In the genomic region with DNA sequence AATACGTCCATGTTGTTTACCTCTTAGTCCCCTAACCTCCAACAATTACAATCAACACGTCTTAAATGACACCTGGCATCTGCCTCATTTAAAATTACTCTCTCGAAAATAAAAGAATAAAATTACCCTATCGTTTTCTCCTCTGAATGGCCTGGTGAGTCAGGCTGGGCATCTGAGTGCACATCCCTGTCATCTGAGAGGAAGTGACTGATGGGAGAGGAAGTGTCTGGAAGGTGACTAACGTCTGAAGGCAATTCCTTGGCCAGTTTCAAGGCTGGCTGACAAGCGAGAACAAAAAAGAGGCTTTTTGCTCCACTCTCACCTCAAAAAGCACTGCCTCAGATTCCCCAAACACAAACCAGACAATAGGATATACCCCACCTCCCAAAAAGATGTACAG, we compare ENCODE assay signal across 10 cellular contexts. TPM values are rescaled to one million over a fixed set of nuclear protein-coding genes. Genes with fewer than 3 reads are reported as not detected.
DNase-seq lines count a peak whose midpoint lies in the region; ATAC-seq and TF ChIP-seq lines count a peak whose summit lies in the region.
"Had no signal": no experiment of that assay in that cellular context is flagged by ENCODE, and none has a peak within 500 bp of the region (broad histone marks: within the 10 kb centered on the region; RNA-seq: fewer than 3 reads in every experiment).

No MANE protein-coding gene starts in this region.

- peaks cover 34% of the 10 kb centered on the region for H3K36me3 Mint-ChIP-seq in activated CD8-positive, alpha-beta T cell treated with anti-CD3 and anti-CD28 coated beads for 36 hours (ENCODE audit: low read depth)
- H3K36me3 Mint-ChIP-seq in activated CD8-positive, alpha-beta T cell treated with anti-CD3 and anti-CD28 coated beads, Interleukin-2, amount 10 ng/mL, durations not matched to agents 7 days and 5 days (ENCODE audit: low read depth), result peaks cover 29% of the 10 kb centered on the region

- peak overlapping the region; percentile 57 for H3K9ac ChIP-seq in PC-3 (ENCODE audit: low read length)

- H3K27me3 ChIP-seq in PC-3 (ENCODE audit: low read length), result no peaks in the 10 kb centered on the region

- H3K4me1 Mint-ChIP-seq in activated CD8-positive, alpha-beta T cell treated with anti-CD3 and anti-CD28 coated beads for 36 hours (ENCODE audit: low read depth), result peaks cover 84% of the 10 kb centered on the region
- peaks cover 51% of the 10 kb centered on the region for H3K4me1 Mint-ChIP-seq in activated CD8-positive, alpha-beta T cell treated with anti-CD3 and anti-CD28 coated beads, Interleukin-2, amount 10 ng/mL, durations not matched to agents 7 days and 5 days (ENCODE audit: low read depth)

- H3K4me1 ChIP-seq in PC-3 (ENCODE audit: insufficient read depth, low read length), result peaks cover 28% of the 10 kb centered on the region

- H3K79me2 ChIP-seq in PC-3 (ENCODE audit: low read length), result peaks cover 37% of the 10 kb centered on the region

- H3K9me3 Mint-ChIP-seq in activated CD8-positive, alpha-beta T cell treated with anti-CD3 and anti-CD28 coated beads for 36 hours, result no peaks in the 10 kb centered on the region
- H3K9me3 Mint-ChIP-seq in activated CD8-positive, alpha-beta T cell treated with anti-CD3 and anti-CD28 coated beads, Interleukin-2, amount 10 ng/mL, durations not matched to agents 7 days and 5 days (ENCODE audit: insufficient read depth), result no peaks in the 10 kb centered on the region

- no peaks in the 10 kb centered on the region for H3K9me3 ChIP-seq in PC-3 (ENCODE audit: low read length)

- H3K27me3 Mint-ChIP-seq in activated CD8-positive, alpha-beta T cell treated with anti-CD3 and anti-CD28 coated beads for 36 hours, result no peaks in the 10 kb centered on the region
- H3K27me3 Mint-ChIP-seq in activated CD8-positive, alpha-beta T cell treated with anti-CD3 and anti-CD28 coated beads, Interleukin-2, amount 10 ng/mL, durations not matched to agents 7 days and 5 days (ENCODE audit: low read depth), result no peaks in the 10 kb centered on the region

- DNase-seq in activated CD8-positive, alpha-beta T cell treated with anti-CD3 and anti-CD28 coated beads for 36 hours, result peak; percentile 30
- DNase-seq in activated CD8-positive, alpha-beta T cell treated with anti-CD3 and anti-CD28 coated beads, Interleukin-2, amount 10 ng/mL, durations not matched to agents 7 days and 5 days, result no peak
- DNase-seq in PC-3, result peak; percentile 85
- peak; percentile 69 for DNase-seq in epithelial cell of prostate (ENCODE audit: low read depth, low spot score)
- DNase-seq in stimulated activated CD4-positive, alpha-beta T cell treated with anti-CD3 and anti-CD28 coated beads, TNF-alpha, amount 100 ng/mL, for 24 hours (ENCODE audit: low read depth in 3 of 3), result peak in 2 of 3 experiments; percentile 18 to 31
- no peak for DNase-seq in putamen (ENCODE audit: low spot score)
- DNase-seq in DMS79 treated with DMSO at 0.1 percent for 48 hours (lab: John Stamatoyannopoulos, UW), result no peak
- DNase-seq: DND-41 had no signal

- H3K4me2 ChIP-seq in PC-3 (ENCODE audit: low read length), result peak overlapping the region; percentile 84

- no TSS peak for BruUV-seq in PC-3 (replicated peaks; lab: Mats Ljungman, UMichigan)

- no peak for TF ChIP-seq CTCF in activated CD8-positive, alpha-beta T cell treated with anti-CD3 and anti-CD28 coated beads for 36 hours (IDR thresholded peaks at IDR 0.05)
- TF ChIP-seq CTCF in PC-3 (conservative IDR thresholded peaks at IDR 0.05; ENCODE audit: low read depth, low read length), result no peak

- H3K27ac ChIP-seq in PC-3 (ENCODE audit: low read length) (peak overlapping the region; percentile 93), epithelial cell of prostate (peak overlapping the region; percentile 99)
- H3K27ac ChIP-seq: VCaP had no signal

- no peak for ATAC-seq in activated CD8-positive, alpha-beta T cell treated with anti-CD3 and anti-CD28 coated beads for 36 hours
- ATAC-seq in activated CD8-positive, alpha-beta T cell treated with anti-CD3 and anti-CD28 coated beads, Interleukin-2, amount 10 ng/mL, durations not matched to agents 7 days and 5 days, result no peak
- ATAC-seq in PC-3 (peak; percentile 98), GM19324 (IDR thresholded peaks at IDR 0.05; ENCODE audit: low FRiP score, unreplicated experiment) (no peak)

- H3F3A ChIP-seq in PC-3 (ENCODE audit: low read length, unreplicated experiment), result no peaks in the 10 kb centered on the region

- intact Hi-C loops in activated CD8-positive, alpha-beta T cell treated with anti-CD3 and anti-CD28 coated beads for 36 hours (cut with micrococcal nuclease), result loop anchor here (5.0 kb wide), 1 partner anchor 98 kb away; the partner anchor contains the start of gene PBX3
- intact Hi-C loops in PC-3 (cut with micrococcal nuclease), result no loop called here

- no peaks in the 10 kb centered on the region for H3K36me3 ChIP-seq in PC-3 (ENCODE audit: low read depth, low read length)

- peak overlapping the region; percentile 49; the same call in 1 of the 2 replicates for H2AFZ ChIP-seq in PC-3 (ENCODE audit: low read length)

- H3K9me2 ChIP-seq in PC-3 (replicated peaks; ENCODE audit: low read length), result no peaks in the 10 kb centered on the region

- H4K20me1 ChIP-seq in PC-3 (ENCODE audit: low read length), result no peaks in the 10 kb centered on the region

- peak overlapping the region; percentile 86 for H3K27ac Mint-ChIP-seq in activated CD8-positive, alpha-beta T cell treated with anti-CD3 and anti-CD28 coated beads for 36 hours
- H3K27ac Mint-ChIP-seq in activated CD8-positive, alpha-beta T cell treated with anti-CD3 and anti-CD28 coated beads, Interleukin-2, amount 10 ng/mL, durations not matched to agents 7 days and 5 days, result no peak overlapping the region

- H3K4me3 ChIP-seq in PC-3 (ENCODE audit: low read length), result peak overlapping the region; percentile 35

- POLR2A ChIA-PET in activated CD8-positive, alpha-beta T cell treated with anti-CD3 and anti-CD28 coated beads for 36 hours (lab: Charles Lee), result no interaction called here
- POLR2A ChIA-PET in activated CD8-positive, alpha-beta T cell treated with anti-CD3 and anti-CD28 coated beads, Interleukin-2, amount 10 ng/mL, durations not matched to agents 7 days and 5 days (lab: Charles Lee), result no interaction called here
- POLR2A ChIA-PET in PC-3 (lab: Charles Lee; ENCODE audit: unreplicated experiment), result no interaction called here

- no peak overlapping the region for H3K4me3 Mint-ChIP-seq in activated CD8-positive, alpha-beta T cell treated with anti-CD3 and anti-CD28 coated beads for 36 hours
- no peak overlapping the region for H3K4me3 Mint-ChIP-seq in activated CD8-positive, alpha-beta T cell treated with anti-CD3 and anti-CD28 coated beads, Interleukin-2, amount 10 ng/mL, durations not matched to agents 7 days and 5 days

- CTCF ChIA-PET in activated CD8-positive, alpha-beta T cell treated with anti-CD3 and anti-CD28 coated beads for 36 hours (lab: Charles Lee), result no interaction called here
- CTCF ChIA-PET in activated CD8-positive, alpha-beta T cell treated with anti-CD3 and anti-CD28 coated beads, Interleukin-2, amount 10 ng/mL, durations not matched to agents 7 days and 5 days (lab: Charles Lee), result interaction anchor here (1.3 to 1.5 kb wide), 2 partner anchors 52 to 242 kb away, joined by 3 read pairs; no protein-coding TSS in a partner anchor
- CTCF ChIA-PET in PC-3 (lab: Charles Lee), result no interaction called here

RNA-seq across cellular contexts. Expression of gene MAPKAP1, which starts 57.7 kb away (rescaled TPM):
- 10 to 100 TPM; 58.8 to 62.4 TPM for total RNA-seq in activated CD8-positive, alpha-beta T cell treated with anti-CD3 and anti-CD28 coated beads for 36 hours
- 10 to 100 TPM; 60.4 to 63.9 TPM for total RNA-seq in activated CD8-positive, alpha-beta T cell treated with anti-CD3 and anti-CD28 coated beads, Interleukin-2, amount 10 ng/mL, durations not matched to agents 7 days and 5 days
- 128 and 146 TPM in 2 replicates for total RNA-seq in PC-3 (2014; rRNA removed)

Comparison
In these comparisons a context has a peak if more than half of its experiments do, and no peak if none do; other contexts are left out.
1. DNase-seq: peak in activated CD8-positive, alpha-beta T cell treated with anti-CD3 and anti-CD28 coated beads for 36 hours (single experiment), PC-3 (single experiment), epithelial cell of prostate (single experiment) and stimulated activated CD4-positive, alpha-beta T cell treated with anti-CD3 and anti-CD28 coated beads, TNF-alpha, amount 100 ng/mL, for 24 hours (2 of 3); none in activated CD8-positive, alpha-beta T cell treated with anti-CD3 and anti-CD28 coated beads, Interleukin-2, amount 10 ng/mL, durations not matched to agents 7 days and 5 days (single experiment), putamen (single experiment) and DMS79 treated with DMSO at 0.1 percent for 48 hours (single experiment).